Comparison of ENCODE assay signal across 1 cellular context in the genomic region with DNA sequence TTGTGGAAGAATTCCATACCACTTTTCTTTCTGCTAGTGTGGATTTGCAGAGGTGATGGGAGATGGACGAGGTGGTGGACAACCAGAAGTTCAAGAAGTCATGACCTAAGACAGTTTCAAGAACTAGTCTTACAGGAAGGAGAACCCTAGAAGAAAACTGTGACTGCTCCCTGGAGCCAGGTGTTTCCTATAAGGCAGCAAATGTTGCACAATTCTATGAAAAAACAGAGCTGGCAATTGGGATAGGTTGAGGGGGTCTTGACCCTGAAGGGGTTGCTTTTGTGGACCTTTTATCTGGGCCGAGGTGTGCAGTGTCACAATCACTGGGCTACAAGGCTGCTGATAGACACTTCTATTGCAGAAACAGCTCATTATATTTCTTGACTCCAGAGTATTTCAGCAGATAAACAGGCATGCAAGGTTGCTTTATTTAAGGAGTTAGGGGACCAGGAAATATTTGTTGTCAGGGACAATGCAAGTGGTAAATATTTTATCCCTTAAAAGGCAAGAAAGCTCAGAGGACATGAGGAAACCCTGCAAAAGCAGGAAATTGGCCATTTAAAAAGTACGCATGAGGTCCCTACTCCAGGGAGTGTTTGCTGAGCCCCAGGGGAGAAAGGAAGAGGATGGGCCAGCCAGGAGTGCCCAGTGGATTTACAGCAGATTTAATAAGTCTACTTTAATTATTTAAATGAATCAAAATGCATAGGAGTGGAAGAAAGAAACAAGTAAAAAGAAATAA.
TF ChIP-seq lines count a peak whose summit lies in the region.

No MANE protein-coding gene starts in this region.

TF ChIP-seq in WTC11, 78 proteins besides CTCF, POLR2A, EP300 and RAD21:
- TF ChIP-seq, protein P1, sequence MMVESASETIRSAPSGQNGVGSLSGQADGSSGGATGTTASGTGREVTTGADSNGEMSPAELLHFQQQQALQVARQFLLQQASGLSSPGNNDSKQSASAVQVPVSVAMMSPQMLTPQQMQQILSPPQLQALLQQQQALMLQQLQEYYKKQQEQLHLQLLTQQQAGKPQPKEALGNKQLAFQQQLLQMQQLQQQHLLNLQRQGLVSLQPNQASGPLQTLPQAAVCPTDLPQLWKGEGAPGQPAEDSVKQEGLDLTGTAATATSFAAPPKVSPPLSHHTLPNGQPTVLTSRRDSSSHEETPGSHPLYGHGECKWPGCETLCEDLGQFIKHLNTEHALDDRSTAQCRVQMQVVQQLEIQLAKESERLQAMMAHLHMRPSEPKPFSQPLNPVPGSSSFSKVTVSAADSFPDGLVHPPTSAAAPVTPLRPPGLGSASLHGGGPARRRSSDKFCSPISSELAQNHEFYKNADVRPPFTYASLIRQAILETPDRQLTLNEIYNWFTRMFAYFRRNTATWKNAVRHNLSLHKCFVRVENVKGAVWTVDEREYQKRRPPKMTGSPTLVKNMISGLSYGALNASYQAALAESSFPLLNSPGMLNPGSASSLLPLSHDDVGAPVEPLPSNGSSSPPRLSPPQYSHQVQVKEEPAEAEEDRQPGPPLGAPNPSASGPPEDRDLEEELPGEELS (CRISPR knock-in tag; IDR thresholded peaks at IDR 0.05), result peak; percentile 86; the same call in 1 of the 2 replicates
- TF ChIP-seq, protein P2, sequence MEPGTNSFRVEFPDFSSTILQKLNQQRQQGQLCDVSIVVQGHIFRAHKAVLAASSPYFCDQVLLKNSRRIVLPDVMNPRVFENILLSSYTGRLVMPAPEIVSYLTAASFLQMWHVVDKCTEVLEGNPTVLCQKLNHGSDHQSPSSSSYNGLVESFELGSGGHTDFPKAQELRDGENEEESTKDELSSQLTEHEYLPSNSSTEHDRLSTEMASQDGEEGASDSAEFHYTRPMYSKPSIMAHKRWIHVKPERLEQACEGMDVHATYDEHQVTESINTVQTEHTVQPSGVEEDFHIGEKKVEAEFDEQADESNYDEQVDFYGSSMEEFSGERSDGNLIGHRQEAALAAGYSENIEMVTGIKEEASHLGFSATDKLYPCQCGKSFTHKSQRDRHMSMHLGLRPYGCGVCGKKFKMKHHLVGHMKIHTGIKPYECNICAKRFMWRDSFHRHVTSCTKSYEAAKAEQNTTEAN (CRISPR knock-in tag; IDR thresholded peaks at IDR 0.05), result no peak
- TF ChIP-seq NR1H2 (CRISPR knock-in tag; IDR thresholded peaks at IDR 0.05), result no peak
- no peak for TF ChIP-seq ZNF219 (CRISPR knock-in tag; IDR thresholded peaks at IDR 0.05; ENCODE audit: borderline replicate concordance)
- TF ChIP-seq TEAD4 (CRISPR knock-in tag; IDR thresholded peaks at IDR 0.05), result no peak
- no peak for TF ChIP-seq GTF2I (CRISPR knock-in tag; conservative IDR thresholded peaks at IDR 0.05)
- TF ChIP-seq, protein P3, sequence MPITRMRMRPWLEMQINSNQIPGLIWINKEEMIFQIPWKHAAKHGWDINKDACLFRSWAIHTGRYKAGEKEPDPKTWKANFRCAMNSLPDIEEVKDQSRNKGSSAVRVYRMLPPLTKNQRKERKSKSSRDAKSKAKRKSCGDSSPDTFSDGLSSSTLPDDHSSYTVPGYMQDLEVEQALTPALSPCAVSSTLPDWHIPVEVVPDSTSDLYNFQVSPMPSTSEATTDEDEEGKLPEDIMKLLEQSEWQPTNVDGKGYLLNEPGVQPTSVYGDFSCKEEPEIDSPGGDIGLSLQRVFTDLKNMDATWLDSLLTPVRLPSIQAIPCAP (CRISPR knock-in tag; IDR thresholded peaks at IDR 0.05), result no peak
- peak; percentile 69 for TF ChIP-seq ZNF423 (CRISPR knock-in tag; IDR thresholded peaks at IDR 0.05)
- no peak for TF ChIP-seq TCF7 (CRISPR knock-in tag; IDR thresholded peaks at IDR 0.05; ENCODE audit: low read depth)
- no peak for TF ChIP-seq FOXK1 (CRISPR knock-in tag; IDR thresholded peaks at IDR 0.05)
- TF ChIP-seq ZNF138 (CRISPR knock-in tag; conservative IDR thresholded peaks at IDR 0.05), result no peak
- no peak for TF ChIP-seq FOXP1 (CRISPR knock-in tag; IDR thresholded peaks at IDR 0.05; ENCODE audit: borderline replicate concordance)
